12 cellular contexts compared by ENCODE assay signal in the genomic region with DNA sequence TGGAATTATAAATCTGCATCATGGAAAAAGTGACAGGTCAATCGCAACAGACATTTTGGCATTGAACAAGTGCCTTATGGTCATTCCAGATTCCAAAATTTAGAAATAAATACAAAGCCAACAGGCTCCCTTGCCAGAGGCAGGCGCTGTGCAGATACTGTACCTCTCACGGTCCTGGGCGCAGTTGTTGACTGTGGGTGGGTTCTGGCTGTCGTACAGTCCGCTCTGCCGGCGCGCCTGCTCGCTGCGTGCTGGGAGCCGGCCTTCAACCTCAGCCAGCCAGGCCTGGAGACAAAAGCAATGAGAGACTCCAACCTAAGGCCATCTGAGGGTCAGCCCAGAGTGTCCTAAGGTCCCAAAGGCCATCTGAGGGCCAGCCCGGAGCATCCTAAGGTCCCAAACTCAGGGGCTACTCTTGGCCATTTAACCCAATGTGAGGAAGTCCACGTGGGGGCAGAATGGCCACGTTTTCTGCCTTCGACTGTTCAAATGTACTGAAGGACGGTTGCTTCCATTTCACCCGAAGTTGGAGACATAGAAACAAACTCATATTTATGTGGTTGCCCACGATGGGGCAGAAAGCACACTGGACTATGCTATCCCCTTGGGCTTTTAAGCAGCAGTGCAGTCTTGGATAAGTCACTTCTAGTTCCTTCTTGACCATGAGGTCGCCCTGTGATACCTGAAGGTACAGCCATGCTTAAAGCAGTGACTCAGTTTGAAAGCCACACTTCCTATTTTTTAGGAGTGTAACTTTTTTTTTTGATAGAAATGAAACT.
DNase-seq lines count a peak whose midpoint lies in the region; ATAC-seq, FAIRE-seq and TF ChIP-seq lines count a peak whose summit lies in the region.
"Had no signal": no experiment of that assay in that cellular context is flagged by ENCODE, and none has a peak within 500 bp of the region (broad histone marks: within the 10 kb centered on the region; RNA-seq: fewer than 3 reads in every experiment).

No MANE protein-coding gene starts in this region.

- no peak overlapping the region for H2BK15ac ChIP-seq in H9 (ENCODE audit: low read depth, low read length)

- no peaks in the 10 kb centered on the region for H3K27me3 Mint-ChIP-seq in H9 (ENCODE audit: low read depth)

- no peaks in the 10 kb centered on the region for H3K9me1 ChIP-seq in K562 (ENCODE audit: control insufficient read depth, insufficient read depth, low read length)

- H3K79me2 ChIP-seq in K562 (ENCODE audit: control insufficient read depth, insufficient read depth, low read length) (no peaks in the 10 kb centered on the region), H9 (ENCODE audit: insufficient read depth, low read length) (no peaks in the 10 kb centered on the region)

- H3K4me2 ChIP-seq in K562 (ENCODE audit: insufficient read depth, low read length) (no peak overlapping the region), H9 (ENCODE audit: insufficient read depth, insufficient read length, low read length) (no peak overlapping the region)

- WGBS in K562 (ENCODE audit: insufficient coverage, low coverage, missing lambda C conversion rate): 72% methylated on average over 20 of the region's 20 CpGs
- 93 to 95% methylated on average over 20 of the region's 20 CpGs for WGBS in heart right ventricle, 2 donors
- no CpG with 5 or more reads among the region's 20 CpGs for WGBS in H9 (ENCODE audit: extremely low coverage, insufficient read length, low lambda C conversion rate)

- BruUV-seq in K562 (replicated peaks; lab: Mats Ljungman, UMichigan): no TSS peak

- no peak overlapping the region for H2AK5ac ChIP-seq in H9 (ENCODE audit: insufficient read length, low read length)

- H3K14ac ChIP-seq in H9 (ENCODE audit: insufficient read depth, low read length): no peak overlapping the region; the same call in 1 of the 2 replicates

- no peak overlapping the region for H4K91ac ChIP-seq in H9 (ENCODE audit: insufficient read length, low read depth, low read length)

- no peaks in the 10 kb centered on the region for H3K27me3 ChIP-seq in K562 (ENCODE audit: control insufficient read depth in 2 of 2, insufficient read depth in 2 of 2, low read length in 2 of 2)
- H3K27me3 ChIP-seq in heart right ventricle: no peaks in the 10 kb centered on the region
- no peaks in the 10 kb centered on the region for H3K27me3 ChIP-seq in H9 (ENCODE audit: insufficient read depth, low read length)

- no peak overlapping the region for H3K56ac ChIP-seq in H9 (ENCODE audit: insufficient read length, low read depth, low read length)

- peak; percentile 46 for FAIRE-seq in K562 (lab: Jason Lieb, UNC)

- H3K23ac ChIP-seq in H9 (ENCODE audit: insufficient read length, low read depth, low read length): no peak overlapping the region

- H3K4ac ChIP-seq in H9 (ENCODE audit: low read depth, low read length): no peak overlapping the region

- TF ChIP-seq EP300 in K562 (IDR thresholded peaks at IDR 0.05; ENCODE audit: low read length): no peak

- CTCF ChIA-PET in K562 (lab: Yijun Ruan, JAX; ENCODE audit: low intra/inter-chr PET ratio): interaction anchor here (1.4 kb wide), 1 partner anchor 336 kb away, joined by 4 read pairs; no protein-coding TSS in a partner anchor

- peak overlapping the region; percentile 60; the same call in 1 of the 2 replicates for H2AFZ ChIP-seq in K562 (ENCODE audit: low read depth, low read length)
- no peak overlapping the region for H2AFZ ChIP-seq in H9 (ENCODE audit: low read length)

- no peaks in the 10 kb centered on the region for H3K79me1 ChIP-seq in H9 (ENCODE audit: insufficient read depth, low read depth, low read length, poor library complexity, severe bottlenecking)

- TF ChIP-seq CTCF in K562 (IDR thresholded peaks at IDR 0.05 in 2 of 3, conservative IDR thresholded peaks at IDR 0.05 in 1 of 3; ENCODE audit: insufficient read depth in 2 of 3, low read depth in 1 of 3, low read length in 3 of 3) (peak; percentile 24 to 51 (median 40); a peak in 5 of 6 replicates), heart right ventricle (IDR thresholded peaks at IDR 0.05) (no peak), H9 (conservative IDR thresholded peaks at IDR 0.05) (no peak)

- H3K4me3 ChIP-seq in K562 (no peak overlapping the region), heart right ventricle (no peak overlapping the region)

- no peaks in the 10 kb centered on the region for H3K36me3 ChIP-seq in K562 (ENCODE audit: control insufficient read depth, insufficient read depth, low read length)
- peaks cover 0 to 99% (median 18%) of the 10 kb centered on the region in 9 donors for H3K36me3 ChIP-seq in heart right ventricle

- H4K20me1 ChIP-seq in K562 (replicated peaks; ENCODE audit: control insufficient read depth, insufficient read depth, low read length) (no peaks in the 10 kb centered on the region), H9 (ENCODE audit: control insufficient read depth, insufficient read depth, insufficient read length) (no peaks in the 10 kb centered on the region)

- no peak overlapping the region for H3T11ph ChIP-seq in H9 (ENCODE audit: low read length)

- H2BK120ac ChIP-seq in H9 (ENCODE audit: low read depth, low read length, poor library complexity, severe bottlenecking): no peak overlapping the region

- H3K9ac ChIP-seq in K562 (ENCODE audit: insufficient read depth in 1 of 2, low read depth in 2 of 2, low read length in 2 of 2) (no peak overlapping the region), H9 (ENCODE audit: extremely low read depth, insufficient read length, low read length) (no peak overlapping the region)

- H2BK5ac ChIP-seq in H9 (ENCODE audit: insufficient read length, low read length): no peak overlapping the region

- peaks cover 18 to 52% (median 43%) of the 10 kb centered on the region in 3 experiments; a peak in 6 of 7 replicates for H3K36me3 Mint-ChIP-seq in H9 (ENCODE audit: insufficient read depth in 1 of 3, low read depth in 3 of 3)

- no peak overlapping the region for H4K8ac ChIP-seq in H9 (replicated peaks; ENCODE audit: insufficient read length, low read depth, low read length)

- no peak for TF ChIP-seq POLR2A in K562 (conservative IDR thresholded peaks at IDR 0.05)

- H3K9me3 ChIP-seq in K562 (replicated peaks; ENCODE audit: control insufficient read depth, insufficient read depth, low read depth, low read length) (0 out of 2 replicates have a peak, but pooled peaks cover 1% of the 10 kb centered on the region), heart right ventricle (no peaks in the 10 kb centered on the region), H9 (ENCODE audit: control insufficient read depth, low read depth, low read length) (no peaks in the 10 kb centered on the region)

- ATAC-seq in GM19328 (IDR thresholded peaks at IDR 0.05; ENCODE audit: unreplicated experiment): peak; percentile 55
- peak; percentile 65 for ATAC-seq in HG03103 (IDR thresholded peaks at IDR 0.05; ENCODE audit: low read depth, unreplicated experiment)
- peak; percentile 60 for ATAC-seq in K562
- no peak for ATAC-seq in heart right ventricle
- ATAC-seq: left ventricle myocardium superior had no signal

- H2BK12ac ChIP-seq in H9 (ENCODE audit: insufficient read length, low read depth, low read length): no peak overlapping the region

- H3K9me3 Mint-ChIP-seq in H9: no peaks in the 10 kb centered on the region; a peak in 1 of 5 replicates

- H3K27ac Mint-ChIP-seq in H9: peak overlapping the region in 1 of 3 experiments; percentile 67; a peak in 2 of 7 replicates

- in situ Hi-C loops in G401 (cut with HindIII; ENCODE audit: low sequenced_read_pairs): no loop called here
- in situ Hi-C loops in K562 (cut with MboI): no loop called here

- no peaks in the 10 kb centered on the region for H3K23me2 ChIP-seq in H9 (ENCODE audit: insufficient read length, low read depth, low read length, poor library complexity, severe bottlenecking)

- no peak overlapping the region for H4K5ac ChIP-seq in H9 (ENCODE audit: insufficient read length, low read depth, low read length)

- TF ChIP-seq RAD21 in K562 (CRISPR knock-in tag; conservative IDR thresholded peaks at IDR 0.05 in 1 of 2, IDR thresholded peaks at IDR 0.05 in 1 of 2): peak in 1 of 2 experiments; percentile 66; a peak in 2 of 4 replicates

- H2BK20ac ChIP-seq in H9 (ENCODE audit: low read depth, low read length, poor library complexity, severe bottlenecking): no peak overlapping the region

- peak; percentile 51 for DNase-seq in G401 (ENCODE audit: low spot score)
- peak in 1 of 4 experiments; percentile 49 for DNase-seq in K562 (ENCODE audit: extremely low read depth in 1 of 4, low spot score in 3 of 4)
- no peak for DNase-seq in heart right ventricle
- DNase-seq in NCI-H1436 (lab: John Stamatoyannopoulos, UW): no peak
- DNase-seq in NCI-H2107 treated with DMSO at 0.1 percent for 48 hours (lab: John Stamatoyannopoulos, UW; ENCODE audit: unreplicated experiment): no peak
- no peak for DNase-seq in H9
- DNase-seq: EL; left ventricle myocardium superior; stimulated activated CD4-positive, alpha-beta T cell treated with anti-CD3 and anti-CD28 coated beads, Interleukin-4, amount 100 ng/mL, for 1 hour; WERI-Rb-1 had no signal

- H3K4me3 Mint-ChIP-seq in H9: no peak overlapping the region

- H3K4me1 ChIP-seq in K562 (replicated peaks in 1 of 2; ENCODE audit: control insufficient read depth in 2 of 2, insufficient read depth in 2 of 2, low read length in 2 of 2) (peaks cover 5 to 6% of the 10 kb centered on the region in 2 experiments; a peak in 4 of 5 replicates), heart right ventricle (peaks cover 0 to 10% (median 0%) of the 10 kb centered on the region in 9 donors), H9 (ENCODE audit: insufficient read depth, low read length) (no peaks in the 10 kb centered on the region; the same call in 1 of the 2 replicates)

- H3K4me1 Mint-ChIP-seq in H9: peaks cover 8 to 11% of the 10 kb centered on the region in 2 experiments

- no peak overlapping the region for H3K27ac ChIP-seq in K562 (ENCODE audit: extremely low read depth, low read depth, low read length)
- peak overlapping the region in 1 of 10 donors; percentile 49 for H3K27ac ChIP-seq in heart right ventricle
- no peak overlapping the region for H3K27ac ChIP-seq in H9 (ENCODE audit: insufficient read length, low read depth, low read length)
- H3K27ac ChIP-seq: WERI-Rb-1 had no signal

- H3K18ac ChIP-seq in H9 (ENCODE audit: insufficient read length, low read depth, low read length): no peak overlapping the region

- intact Hi-C loops in K562 (cut with micrococcal nuclease): no loop called here
- intact Hi-C loops in heart right ventricle (cut with DNase I): no loop called here

- POLR2A ChIA-PET in K562 (lab: Yijun Ruan, JAX): no interaction called here

TF ChIP-seq in K562, 482 proteins besides CTCF, POLR2A, EP300 and RAD21 (continues in another document):
- no peak for TF ChIP-seq ZNF655 (CRISPR knock-in tag; IDR thresholded peaks at IDR 0.05)

Comparison
In these comparisons a context has a peak if more than half of its experiments do, and no peak if none do; other contexts are left out.
1. ATAC-seq: peak in GM19328 (single experiment), HG03103 (single experiment) and K562 (single experiment); none in heart right ventricle (0 of 8).
2. CTCF ChIP-seq: peak in K562 (3 of 3); none in heart right ventricle (0 of 9) and H9 (single experiment).